Comparison of ENCODE assay signal across 8 cellular contexts in the genomic region with DNA sequence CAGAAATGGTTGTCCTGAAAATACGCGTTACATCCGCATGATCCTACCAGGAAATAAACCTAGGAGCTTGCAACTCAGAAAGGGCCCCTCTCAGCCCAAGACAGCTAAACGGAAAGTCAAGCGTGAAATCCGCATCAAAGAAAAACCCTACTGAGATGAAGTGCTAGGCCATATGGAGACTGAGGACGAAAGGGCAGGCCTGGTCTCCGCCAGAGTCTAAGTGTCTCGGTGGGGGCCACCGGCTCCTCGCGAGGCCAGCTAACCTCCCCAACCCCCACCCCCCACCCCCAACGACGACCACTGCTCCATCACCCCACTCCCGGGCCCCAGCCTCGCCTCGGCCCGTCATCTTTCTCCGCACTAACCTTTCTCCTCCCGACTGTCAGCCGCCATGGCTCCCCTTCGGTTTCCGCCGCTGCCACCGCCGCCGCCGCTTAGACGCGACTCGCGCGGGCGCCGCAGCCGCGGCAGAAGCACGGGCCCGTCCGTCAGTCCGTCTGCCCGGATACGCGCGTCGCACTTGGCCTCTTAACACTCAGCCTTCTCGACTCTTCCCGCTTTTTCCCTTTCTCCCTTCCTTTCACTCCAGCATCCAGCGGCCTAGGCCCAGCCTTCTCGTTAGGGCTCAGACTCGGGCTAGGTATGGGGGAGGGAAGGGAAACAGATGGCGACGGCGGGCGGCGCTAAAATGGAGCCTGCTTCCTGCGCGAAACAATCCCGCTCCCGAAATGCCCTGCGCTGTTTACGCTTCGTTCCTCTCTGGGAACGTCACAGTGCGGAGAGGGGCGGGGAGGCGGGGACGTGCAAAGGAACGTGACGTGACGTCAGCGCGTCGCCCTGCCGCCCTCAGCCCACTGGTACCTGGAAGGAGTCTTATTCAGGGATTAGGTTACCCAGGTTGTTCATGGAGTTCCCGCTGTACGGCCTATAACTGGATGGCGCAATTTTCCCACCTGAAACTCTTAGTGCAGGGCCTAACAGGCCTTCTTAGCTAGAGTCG. TPM values are rescaled to one million over a fixed set of nuclear protein-coding genes. Genes with fewer than 3 reads are reported as not detected.
A peak's percentile ranks its signal among the peaks of the same experiment; 100 is the strongest.
DNase-seq lines count a peak whose midpoint lies in the region; ATAC-seq, FAIRE-seq and TF ChIP-seq lines count a peak whose summit lies in the region.

A gene (minus strand): TSS at position 730 of the 1,000 bp plus-strand sequence. CDS start 337 bp downstream, at position 393.

- no peaks in the 10 kb centered on the region for H3K27me3 ChIP-seq in BJ (ENCODE audit: control insufficient read depth, insufficient read depth, low read length)

- POLR2A ChIA-PET in BJ (lab: Charles Lee): interaction anchor here (0.7 kb wide), 1 partner anchor 20 kb away, joined by 4 read pairs; no protein-coding TSS in a partner anchor

- H3K36me3 ChIP-seq in BJ (ENCODE audit: control insufficient read depth, insufficient read depth, low read length): peaks cover under 1% of the 10 kb centered on the region

- peak; percentile 76 for DNase-seq in BJ (ENCODE audit: low read depth)
- peak; percentile 52 for DNase-seq in GM19240 (ENCODE audit: insufficient read length, low spot score)
- DNase-seq in NCI-H526 (lab: John Stamatoyannopoulos, UW): peak; percentile 94 to 97
- DNase-seq in activated CD4-positive, alpha-beta T cell treated with anti-CD3 and anti-CD28 coated beads for 48 hours: peak; percentile 97
- DNase-seq in kidney tubule cell (ENCODE audit: low spot score): peak; percentile 96
- peak; percentile 86 to 95 (median 93) for DNase-seq in stimulated activated CD4-positive, alpha-beta T cell treated with anti-CD3 and anti-CD28 coated beads, Interleukin-1b, Interleukin-23, amount 100 ng/mL, for 24 hours (ENCODE audit: low read depth in 4 of 4, low spot score in 1 of 4)

- no peak for TF ChIP-seq CTCF in BJ (IDR thresholded peaks at IDR 0.05; ENCODE audit: insufficient read depth, low read depth, low read length)

- CTCF ChIA-PET in BJ (lab: Yijun Ruan, JAX): interaction anchor here (1.6 kb wide), 1 partner anchor 78 kb away, joined by 5 read pairs; no protein-coding TSS in a partner anchor

- peak; percentile 97 for ATAC-seq in HG03460 (IDR thresholded peaks at IDR 0.05; ENCODE audit: unreplicated experiment)

- peak within 1 kb of the TSS; percentile 94 for H3K4me3 ChIP-seq in BJ (ENCODE audit: low read depth, low read length)

- peak; percentile 69 for FAIRE-seq in colon (lab: Jason Lieb, UNC)

RNA-seq across cellular contexts. Expression of the gene that starts here (rescaled TPM):
- polyA plus RNA-seq in BJ (2011; rRNA removed): 21.6 and 41.4 TPM in 2 replicates
- polyA minus RNA-seq in BJ (2011; rRNA and poly(A)+ RNA removed): 23.5 and 29.6 TPM in 2 replicates

Comparison
In these comparisons a context has a peak if more than half of its experiments do, and no peak if none do; other contexts are left out.
1. Peak in every context shown above with its lines: DNase-seq, ATAC-seq and H3K4me3 ChIP-seq.